8 cellular contexts compared by ENCODE assay signal in genomic region chr1:192538407-192539311, GRCh38. TPM values are rescaled to one million over a fixed set of nuclear protein-coding genes. Genes with fewer than 3 reads are reported as not detected.
DNase-seq lines count a peak whose midpoint lies in the region; ATAC-seq and TF ChIP-seq lines count a peak whose summit lies in the region.

No MANE protein-coding gene starts in this region.

- DNase-seq in AG08395 (ENCODE audit: low spot score) (peak; percentile 21), mucosa of descending colon (peak in 1 of 3 donors; percentile 41), AML-193 (lab: John Stamatoyannopoulos, UW) (no peak), COLO829 (ENCODE audit: low spot score) (no peak)
- DNase-seq in activated CD4-positive, alpha-beta T cell treated with anti-CD3 and anti-CD28 coated beads for 1 hour: no peak

- H3K27me3 Mint-ChIP-seq in activated T-helper 17 cell treated with anti-CD3 and anti-CD28 coated beads, Interleukin-2, amount 50 U/mL, for 72 hours: no peaks in the 10 kb centered on the region

- intact Hi-C loops in mucosa of descending colon (cut with DNase I, micrococcal nuclease): no loop called here

- peak overlapping the region; percentile 85 for H3K27ac Mint-ChIP-seq in activated T-helper 17 cell treated with anti-CD3 and anti-CD28 coated beads, Interleukin-2, amount 50 U/mL, for 72 hours

- peak; percentile 88 for ATAC-seq in GM19328 (IDR thresholded peaks at IDR 0.05; ENCODE audit: unreplicated experiment)
- ATAC-seq in HG03196 (IDR thresholded peaks at IDR 0.05; ENCODE audit: unreplicated experiment): peak; percentile 85
- peak; percentile 71 for ATAC-seq in activated T-helper 17 cell treated with anti-CD3 and anti-CD28 coated beads, Interleukin-2, amount 50 U/mL, for 72 hours (replicated peaks)
- ATAC-seq in mucosa of descending colon: peak; percentile 67

- H3K9me3 Mint-ChIP-seq in activated T-helper 17 cell treated with anti-CD3 and anti-CD28 coated beads, Interleukin-2, amount 50 U/mL, for 72 hours: peaks cover 4% of the 10 kb centered on the region

- peaks cover 42% of the 10 kb centered on the region for H3K4me1 Mint-ChIP-seq in activated T-helper 17 cell treated with anti-CD3 and anti-CD28 coated beads, Interleukin-2, amount 50 U/mL, for 72 hours

- peaks cover 14% of the 10 kb centered on the region for H3K4me1 ChIP-seq in mucosa of descending colon (ENCODE audit: low read depth)

- no peaks in the 10 kb centered on the region for H3K36me3 Mint-ChIP-seq in activated T-helper 17 cell treated with anti-CD3 and anti-CD28 coated beads, Interleukin-2, amount 50 U/mL, for 72 hours (ENCODE audit: low read depth)

- H3K4me3 Mint-ChIP-seq in activated T-helper 17 cell treated with anti-CD3 and anti-CD28 coated beads, Interleukin-2, amount 50 U/mL, for 72 hours: peak overlapping the region; percentile 59

- no peaks in the 10 kb centered on the region for H3K9me3 ChIP-seq in mucosa of descending colon

- TF ChIP-seq CTCF in mucosa of descending colon (IDR thresholded peaks at IDR 0.05): no peak

- H3K36me3 ChIP-seq in mucosa of descending colon (ENCODE audit: low read depth): no peaks in the 10 kb centered on the region

- no peak overlapping the region for H3K4me3 ChIP-seq in mucosa of descending colon

RNA-seq across cellular contexts. Expression of gene RGS1, which starts 36.9 kb away (rescaled TPM):
- total RNA-seq in activated T-helper 17 cell treated with anti-CD3 and anti-CD28 coated beads, Interleukin-2, amount 50 U/mL, for 72 hours: 100 to 1,000 TPM in 1 of 2 donors, 10 to 100 TPM in 1; 64.7 to 151 TPM
- 10 to 100 TPM in 2 of 3 donors, 1 to 10 TPM in 1; 8.9 to 82.0 (median 20.6) TPM for total RNA-seq in mucosa of descending colon
